Comparison of ENCODE assay signal across 14 cellular contexts in the genomic region with DNA sequence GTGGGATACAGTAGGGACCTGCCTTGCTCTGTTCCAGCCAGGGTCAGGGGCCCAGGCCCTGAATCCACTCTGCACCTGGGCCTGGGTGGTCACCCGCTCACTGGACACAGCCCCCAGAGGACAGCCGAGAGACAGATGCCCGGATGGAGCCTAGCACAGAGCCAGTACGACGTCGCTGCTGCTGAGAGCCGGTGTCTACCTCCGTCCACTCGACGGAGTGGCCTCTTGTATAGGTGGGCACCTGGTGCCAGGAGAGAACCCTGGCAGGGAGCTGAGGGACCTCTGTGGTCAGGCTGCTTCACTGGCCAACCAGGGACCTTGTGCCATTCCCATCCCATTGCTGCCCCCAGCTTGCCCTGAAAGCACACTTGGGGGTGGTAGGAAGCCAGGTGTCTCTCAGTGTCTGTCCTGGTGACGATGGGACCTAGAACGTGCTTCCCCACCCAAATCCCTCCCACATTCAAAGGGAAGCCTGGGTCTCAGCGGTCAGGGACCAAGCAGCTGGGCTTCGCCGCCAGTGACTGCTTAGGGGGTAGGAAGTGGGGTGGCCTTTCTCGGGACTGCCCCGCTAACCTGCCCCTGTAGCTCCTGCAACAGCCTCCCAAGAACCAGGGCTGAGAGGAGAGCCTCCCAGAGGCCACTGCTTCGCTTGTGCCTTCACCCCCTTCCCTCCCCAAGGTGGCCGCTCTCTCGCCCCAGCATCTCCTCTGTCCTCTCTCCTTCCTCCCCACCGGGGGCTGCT. TPM values are rescaled to one million over a fixed set of nuclear protein-coding genes. Genes with fewer than 3 reads are reported as not detected.
DNase-seq lines count a peak whose midpoint lies in the region; ATAC-seq and TF ChIP-seq lines count a peak whose summit lies in the region.
"Had no signal": no experiment of that assay in that cellular context is flagged by ENCODE, and none has a peak within 500 bp of the region (broad histone marks: within the 10 kb centered on the region; RNA-seq: fewer than 3 reads in every experiment).

No MANE protein-coding gene starts in this region.

- no peaks in the 10 kb centered on the region for H3K36me3 Mint-ChIP-seq in activated naive CD4-positive, alpha-beta T cell treated with anti-CD3 and anti-CD28 coated beads, Interleukin-2, amount 50 U/mL, for 72 hours
- H3K36me3 Mint-ChIP-seq in activated CD4-positive, alpha-beta memory T cell treated with anti-CD3 and anti-CD28 coated beads, Interleukin-2, amount 10 ng/mL, durations not matched to agents 7 days and 5 days (ENCODE audit: low read depth): no peaks in the 10 kb centered on the region
- no peaks in the 10 kb centered on the region for H3K36me3 Mint-ChIP-seq in type B pancreatic cell

- H3K4me2 ChIP-seq in mesenchymal stem cell (ENCODE audit: low read length, poor library complexity, severe bottlenecking): no peak overlapping the region

- no peak overlapping the region for H3K9ac ChIP-seq in mesenchymal stem cell (ENCODE audit: low read length)

- H3K9me3 Mint-ChIP-seq in activated naive CD4-positive, alpha-beta T cell treated with anti-CD3 and anti-CD28 coated beads, Interleukin-2, amount 50 U/mL, for 72 hours: no peaks in the 10 kb centered on the region
- no peaks in the 10 kb centered on the region for H3K9me3 Mint-ChIP-seq in activated CD4-positive, alpha-beta memory T cell treated with anti-CD3 and anti-CD28 coated beads, Interleukin-2, amount 10 ng/mL, durations not matched to agents 7 days and 5 days
- no peaks in the 10 kb centered on the region for H3K9me3 Mint-ChIP-seq in type B pancreatic cell
- H3K9me3 Mint-ChIP-seq: nephron progenitor cell had no signal

- POLR2A ChIA-PET in activated CD4-positive, alpha-beta memory T cell treated with anti-CD3 and anti-CD28 coated beads, Interleukin-2, amount 10 ng/mL, durations not matched to agents 7 days and 5 days (lab: Charles Lee): interaction anchor here (0.7 to 5.5 kb wide), 8 partner anchors 9 to 43 kb away, joined by 3 to 32 read pairs (median 12); a partner anchor contains a TSS

- TF ChIP-seq CTCF in stomach (IDR thresholded peaks at IDR 0.05) (no peak), type B pancreatic cell (conservative IDR thresholded peaks at IDR 0.05) (no peak)

- peak overlapping the region; percentile 71 for H2BK120ac ChIP-seq in mesenchymal stem cell (ENCODE audit: low read depth, low read length)

- H2AFZ ChIP-seq in mesenchymal stem cell (ENCODE audit: low read depth, low read length): no peak overlapping the region

- H3K27me3 Mint-ChIP-seq in activated CD4-positive, alpha-beta memory T cell treated with anti-CD3 and anti-CD28 coated beads, Interleukin-2, amount 10 ng/mL, durations not matched to agents 7 days and 5 days: no peaks in the 10 kb centered on the region
- H3K27me3 Mint-ChIP-seq in type B pancreatic cell: peaks cover 20% of the 10 kb centered on the region

- H3K27me3 ChIP-seq in mesenchymal stem cell (ENCODE audit: control insufficient read depth in 1 of 2, insufficient read depth in 1 of 2, low read length in 2 of 2) (peaks cover 0 to 22% of the 10 kb centered on the region in 2 experiments), stomach (peaks cover 0 to 24% (median 0%) of the 10 kb centered on the region in 3 donors)

- no peak overlapping the region for H2BK5ac ChIP-seq in mesenchymal stem cell (ENCODE audit: low read depth, low read length, poor library complexity, severe bottlenecking)

- no peak for TF ChIP-seq EP300 in stomach (IDR thresholded peaks at IDR 0.05)

- H3K4me3 Mint-ChIP-seq in activated CD4-positive, alpha-beta memory T cell treated with anti-CD3 and anti-CD28 coated beads, Interleukin-2, amount 10 ng/mL, durations not matched to agents 7 days and 5 days: peak overlapping the region; percentile 62
- H3K4me3 Mint-ChIP-seq in type B pancreatic cell: no peak overlapping the region
- H3K4me3 Mint-ChIP-seq: nephron progenitor cell had no signal

- H2BK15ac ChIP-seq in mesenchymal stem cell (ENCODE audit: low read depth, poor library complexity, severe bottlenecking): no peak overlapping the region

- no peaks in the 10 kb centered on the region for H3K36me3 ChIP-seq in mesenchymal stem cell (ENCODE audit: control insufficient read depth in 1 of 2, insufficient read depth in 2 of 2, low read depth in 1 of 2, low read length in 2 of 2)
- H3K36me3 ChIP-seq in stomach: no peaks in the 10 kb centered on the region

- peak overlapping the region; percentile 74 for H4K91ac ChIP-seq in mesenchymal stem cell (ENCODE audit: low read length)

- WGBS in mesenchymal stem cell: 95% methylated on average over 11 of the region's 21 CpGs
- WGBS in stomach, 5 donors: 83 to 93% (median 90%) methylated on average over 20 to 21 of the region's 21 CpGs

- peak overlapping the region; percentile 66 to 70 for H3K27ac Mint-ChIP-seq in activated naive CD4-positive, alpha-beta T cell treated with anti-CD3 and anti-CD28 coated beads, Interleukin-2, amount 50 U/mL, for 72 hours
- peak overlapping the region; percentile 91 for H3K27ac Mint-ChIP-seq in activated CD4-positive, alpha-beta memory T cell treated with anti-CD3 and anti-CD28 coated beads, Interleukin-2, amount 10 ng/mL, durations not matched to agents 7 days and 5 days
- H3K27ac Mint-ChIP-seq in type B pancreatic cell: no peak overlapping the region

- no peak for TF ChIP-seq POLR2A in stomach (IDR thresholded peaks at IDR 0.05)

- peak overlapping the region; percentile 58 for H4K8ac ChIP-seq in mesenchymal stem cell (ENCODE audit: low read length)

- H3K18ac ChIP-seq in mesenchymal stem cell (ENCODE audit: low read depth in 1 of 2, low read length in 2 of 2): peak overlapping the region; percentile 75 to 79

- H2AK5ac ChIP-seq in mesenchymal stem cell (ENCODE audit: low read length, severe bottlenecking): peak overlapping the region; percentile 24

- ATAC-seq in activated naive CD4-positive, alpha-beta T cell treated with anti-CD3 and anti-CD28 coated beads, Interleukin-2, amount 50 U/mL, for 72 hours: no peak
- ATAC-seq: sciatic nerve had no signal

- H3K79me1 ChIP-seq in mesenchymal stem cell (replicated peaks; ENCODE audit: low read length, poor library complexity, severe bottlenecking): no peaks in the 10 kb centered on the region

- H3K14ac ChIP-seq in mesenchymal stem cell (ENCODE audit: low read length in 2 of 2): no peak overlapping the region

- H3K4me1 ChIP-seq in mesenchymal stem cell (ENCODE audit: control insufficient read depth, insufficient read depth, low read depth, low read length) (peaks cover 16% of the 10 kb centered on the region), stomach (peaks cover 37 to 58% (median 53%) of the 10 kb centered on the region in 4 donors)

- peak overlapping the region; percentile 82 to 88 for H3K4ac ChIP-seq in mesenchymal stem cell (ENCODE audit: low read depth in 1 of 2, low read length in 2 of 2)

- H2BK12ac ChIP-seq in mesenchymal stem cell (ENCODE audit: low read length in 2 of 2): peak overlapping the region; percentile 15 to 23

- H3K9me3 ChIP-seq in mesenchymal stem cell (ENCODE audit: control insufficient read depth, low read length) (no peaks in the 10 kb centered on the region), stomach (no peaks in the 10 kb centered on the region)

- no peak overlapping the region for H3K23ac ChIP-seq in mesenchymal stem cell (ENCODE audit: low read length in 2 of 2)

- H3K27ac ChIP-seq in mesenchymal stem cell (ENCODE audit: low read length, poor library complexity, severe bottlenecking) (no peak overlapping the region), stomach (peak overlapping the region in 4 of 5 donors; percentile 30 to 73 (median 51))
- H3K27ac ChIP-seq: epithelial cell of prostate had no signal

- CTCF ChIA-PET in activated CD4-positive, alpha-beta memory T cell treated with anti-CD3 and anti-CD28 coated beads, Interleukin-2, amount 10 ng/mL, durations not matched to agents 7 days and 5 days (lab: Charles Lee): interaction anchor here (1.8 to 3.6 kb wide), 5 partner anchors 9 to 185 kb away, joined by 4 to 26 read pairs (median 8); no protein-coding TSS in a partner anchor

- H3K4me1 Mint-ChIP-seq in activated CD4-positive, alpha-beta memory T cell treated with anti-CD3 and anti-CD28 coated beads, Interleukin-2, amount 10 ng/mL, durations not matched to agents 7 days and 5 days: peaks cover 21% of the 10 kb centered on the region
- peaks cover 4% of the 10 kb centered on the region for H3K4me1 Mint-ChIP-seq in type B pancreatic cell (ENCODE audit: unreplicated experiment)

- intact Hi-C loops in stomach (cut with DNase I; ENCODE audit: low total_unique reads): no loop called here

- H3K4me3 ChIP-seq in mesenchymal stem cell (ENCODE audit: insufficient read depth in 1 of 2, low read depth in 1 of 2, low read length in 2 of 2): no peak overlapping the region
- no peak overlapping the region for H3K4me3 ChIP-seq in stomach

- DNase-seq in activated naive CD4-positive, alpha-beta T cell treated with anti-CD3 and anti-CD28 coated beads, Interleukin-2, amount 50 U/mL, for 72 hours (ENCODE audit: low spot score in 2 of 2): no peak
- no peak for DNase-seq in activated naive CD4-positive, alpha-beta T cell (lab: John Stamatoyannopoulos, UW)
- DNase-seq in activated CD4-positive, alpha-beta memory T cell treated with anti-CD3 and anti-CD28 coated beads, Interleukin-2, amount 10 ng/mL, durations not matched to agents 7 days and 5 days: no peak
- no peak for DNase-seq in mesenchymal stem cell
- DNase-seq in stomach: no peak
- DNase-seq in stimulated activated CD4-positive, alpha-beta T cell treated with anti-CD3 and anti-CD28 coated beads, Interleukin-1b, Interleukin-23, amount 100 ng/mL, for 48 hours: no peak
- no peak for DNase-seq in type B pancreatic cell (ENCODE audit: extremely low spot score, unreplicated experiment)
- no peak for DNase-seq in medulla oblongata (ENCODE audit: extremely low spot score)
- DNase-seq: cerebellar nuclear complex, glutamatergic neuron, kidney glomerular epithelial cell, nephron progenitor cell had no signal

RNA-seq across cellular contexts. Expression of a gene that starts 10.3 kb away (rescaled TPM):
- 10 to 100 TPM; 44.8 to 48.0 TPM for total RNA-seq in activated naive CD4-positive, alpha-beta T cell treated with anti-CD3 and anti-CD28 coated beads, Interleukin-2, amount 50 U/mL, for 72 hours
- 10 to 100 TPM; 68.7 to 73.4 TPM for total RNA-seq in activated CD4-positive, alpha-beta memory T cell treated with anti-CD3 and anti-CD28 coated beads, Interleukin-2, amount 10 ng/mL, durations not matched to agents 7 days and 5 days
- 29.4 TPM for polyA plus RNA-seq in mesenchymal stem cell (2013, experiment 1 of 2)
- polyA plus RNA-seq in mesenchymal stem cell (2013, experiment 2 of 2): 29.3 TPM
- total RNA-seq in stomach: 10 to 100 TPM; 29.1 to 59.4 (median 42.4) TPM
- 10 to 100 TPM; 12.5 to 29.2 (median 26.0) TPM for polyA plus RNA-seq in stomach
- 43.3 and 67.5 TPM in 2 replicates for total RNA-seq in type B pancreatic cell (ENCODE audit: low replicate concordance)

RNA-seq across cellular contexts. Expression of a gene that starts 14.1 kb away (rescaled TPM):
- total RNA-seq in activated naive CD4-positive, alpha-beta T cell treated with anti-CD3 and anti-CD28 coated beads, Interleukin-2, amount 50 U/mL, for 72 hours: 10 to 100 TPM; 17.8 to 50.8 TPM
- total RNA-seq in activated CD4-positive, alpha-beta memory T cell treated with anti-CD3 and anti-CD28 coated beads, Interleukin-2, amount 10 ng/mL, durations not matched to agents 7 days and 5 days: 10 to 100 TPM; 38.5 to 41.0 TPM
- 16.5 TPM for polyA plus RNA-seq in mesenchymal stem cell (2013, experiment 1 of 2)
- polyA plus RNA-seq in mesenchymal stem cell (2013, experiment 2 of 2): 17.1 TPM
- 10 to 100 TPM; 13.8 to 53.1 (median 47.4) TPM for total RNA-seq in stomach
- 10 to 100 TPM; 13.3 to 22.1 (median 15.5) TPM for polyA plus RNA-seq in stomach
- 16.2 and 24.6 TPM in 2 replicates for total RNA-seq in type B pancreatic cell (ENCODE audit: low replicate concordance)
